In the genomic region with DNA sequence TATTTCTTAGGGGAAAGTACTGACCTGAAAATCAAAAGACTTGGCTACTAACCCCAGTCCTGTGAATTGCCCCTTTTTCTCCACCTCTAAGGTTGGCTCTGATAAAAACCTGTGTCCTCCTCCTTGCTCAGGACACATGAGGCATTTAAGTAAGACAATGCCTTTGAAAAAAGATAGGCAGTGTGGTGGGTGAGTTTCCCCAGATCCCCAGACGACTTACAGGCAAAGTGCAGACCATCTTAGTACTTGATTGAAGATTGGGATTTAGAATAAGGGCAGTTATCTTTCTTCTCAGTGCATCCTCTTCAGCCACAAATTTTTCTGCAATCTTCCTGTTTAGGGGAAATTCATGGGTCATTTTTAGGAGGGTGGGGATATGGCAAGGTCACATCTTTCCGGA, we compare ENCODE assay signal across 1 cellular context.
TF ChIP-seq lines count a peak whose summit lies in the region.

No MANE protein-coding gene starts in this region.

TF ChIP-seq in WTC11, 78 proteins besides CTCF, POLR2A, EP300 and RAD21 (continued from another document):
- TF ChIP-seq, protein P1, sequence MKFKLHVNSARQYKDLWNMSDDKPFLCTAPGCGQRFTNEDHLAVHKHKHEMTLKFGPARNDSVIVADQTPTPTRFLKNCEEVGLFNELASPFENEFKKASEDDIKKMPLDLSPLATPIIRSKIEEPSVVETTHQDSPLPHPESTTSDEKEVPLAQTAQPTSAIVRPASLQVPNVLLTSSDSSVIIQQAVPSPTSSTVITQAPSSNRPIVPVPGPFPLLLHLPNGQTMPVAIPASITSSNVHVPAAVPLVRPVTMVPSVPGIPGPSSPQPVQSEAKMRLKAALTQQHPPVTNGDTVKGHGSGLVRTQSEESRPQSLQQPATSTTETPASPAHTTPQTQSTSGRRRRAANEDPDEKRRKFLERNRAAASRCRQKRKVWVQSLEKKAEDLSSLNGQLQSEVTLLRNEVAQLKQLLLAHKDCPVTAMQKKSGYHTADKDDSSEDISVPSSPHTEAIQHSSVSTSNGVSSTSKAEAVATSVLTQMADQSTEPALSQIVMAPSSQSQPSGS (CRISPR knock-in tag; IDR thresholded peaks at IDR 0.05; ENCODE audit: borderline replicate concordance, low read depth) = no peak
- TF ChIP-seq SP1 (CRISPR knock-in tag; conservative IDR thresholded peaks at IDR 0.05) = no peak
- TF ChIP-seq, protein P2, sequence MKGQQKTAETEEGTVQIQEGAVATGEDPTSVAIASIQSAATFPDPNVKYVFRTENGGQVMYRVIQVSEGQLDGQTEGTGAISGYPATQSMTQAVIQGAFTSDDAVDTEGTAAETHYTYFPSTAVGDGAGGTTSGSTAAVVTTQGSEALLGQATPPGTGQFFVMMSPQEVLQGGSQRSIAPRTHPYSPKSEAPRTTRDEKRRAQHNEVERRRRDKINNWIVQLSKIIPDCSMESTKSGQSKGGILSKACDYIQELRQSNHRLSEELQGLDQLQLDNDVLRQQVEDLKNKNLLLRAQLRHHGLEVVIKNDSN (CRISPR knock-in tag; IDR thresholded peaks at IDR 0.05) = no peak
- TF ChIP-seq, protein P3, sequence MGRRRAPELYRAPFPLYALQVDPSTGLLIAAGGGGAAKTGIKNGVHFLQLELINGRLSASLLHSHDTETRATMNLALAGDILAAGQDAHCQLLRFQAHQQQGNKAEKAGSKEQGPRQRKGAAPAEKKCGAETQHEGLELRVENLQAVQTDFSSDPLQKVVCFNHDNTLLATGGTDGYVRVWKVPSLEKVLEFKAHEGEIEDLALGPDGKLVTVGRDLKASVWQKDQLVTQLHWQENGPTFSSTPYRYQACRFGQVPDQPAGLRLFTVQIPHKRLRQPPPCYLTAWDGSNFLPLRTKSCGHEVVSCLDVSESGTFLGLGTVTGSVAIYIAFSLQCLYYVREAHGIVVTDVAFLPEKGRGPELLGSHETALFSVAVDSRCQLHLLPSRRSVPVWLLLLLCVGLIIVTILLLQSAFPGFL (CRISPR knock-in tag; IDR thresholded peaks at IDR 0.05; ENCODE audit: borderline replicate concordance) = no peak
- TF ChIP-seq TEAD1 (CRISPR knock-in tag; IDR thresholded peaks at IDR 0.05) = no peak
TF ChIP-seq in WTC11: peak in this region for 0.
